In the genomic region with DNA sequence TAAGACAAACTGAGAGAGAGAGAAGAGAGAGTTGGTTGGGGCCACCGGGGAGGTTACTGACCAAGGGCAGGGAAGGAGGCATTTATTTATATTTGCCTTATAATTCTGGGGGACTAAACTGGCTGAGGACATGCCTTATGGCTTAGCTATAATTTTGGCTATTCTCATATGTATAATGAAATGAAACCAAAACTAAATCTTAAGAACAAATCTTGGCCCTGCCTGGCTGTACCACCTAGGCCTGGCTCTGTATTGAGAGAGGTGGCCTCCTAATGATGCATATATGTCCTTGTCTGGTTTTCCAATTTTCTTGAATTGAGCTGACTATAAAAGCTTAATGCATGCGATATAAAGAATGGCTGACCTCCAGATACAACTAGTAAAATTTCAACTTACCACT, we compare ENCODE assay signal across 13 cellular contexts. TPM values are rescaled to one million over a fixed set of nuclear protein-coding genes. Genes with fewer than 3 reads are reported as not detected.
DNase-seq lines count a peak whose midpoint lies in the region; ATAC-seq and TF ChIP-seq lines count a peak whose summit lies in the region.
"Had no signal": no experiment of that assay in that cellular context is flagged by ENCODE, and none has a peak within 500 bp of the region (broad histone marks: within the 10 kb centered on the region; RNA-seq: fewer than 3 reads in every experiment).

No MANE protein-coding gene starts in this region.

- POLR2A ChIA-PET in activated CD8-positive, alpha-beta T cell treated with anti-CD3 and anti-CD28 coated beads, Interleukin-2, amount 10 ng/mL, durations not matched to agents 7 days and 5 days (lab: Charles Lee), result interaction anchor here (0.8 to 2.4 kb wide), 3 partner anchors 122 to 133 kb away, joined by 3 to 8 read pairs (median 6); a partner anchor contains a TSS

- WGBS in hepatocyte (ENCODE audit: low lambda C conversion rate, missing lambda C conversion rate), result 88% methylated on average over 2 of the region's 2 CpGs

- H3K4me1 ChIP-seq in hepatocyte (ENCODE audit: insufficient read depth) (peaks cover 24% of the 10 kb centered on the region), tibial artery (peaks cover 0 to 73% (median 53%) of the 10 kb centered on the region in 4 donors)

- CTCF ChIA-PET in activated CD8-positive, alpha-beta T cell treated with anti-CD3 and anti-CD28 coated beads, Interleukin-2, amount 10 ng/mL, durations not matched to agents 7 days and 5 days (lab: Charles Lee), result interaction anchor here (1.0 to 13.3 kb wide), 8 partner anchors 19 to 181 kb away, joined by 3 to 224 read pairs (median 4); no protein-coding TSS in a partner anchor

- peaks cover 35% of the 10 kb centered on the region for H3K4me1 Mint-ChIP-seq in activated T-cell treated with anti-CD3 and anti-CD28 coated beads, Interleukin-2, amount 50 U/mL, for 72 hours (ENCODE audit: low read depth)
- H3K4me1 Mint-ChIP-seq in activated CD8-positive, alpha-beta T cell treated with anti-CD3 and anti-CD28 coated beads, Interleukin-2, amount 10 ng/mL, durations not matched to agents 7 days and 5 days (ENCODE audit: low read depth), result peaks cover 31% of the 10 kb centered on the region

- H3K4me3 Mint-ChIP-seq in activated T-cell treated with anti-CD3 and anti-CD28 coated beads, Interleukin-2, amount 50 U/mL, for 72 hours, result peak overlapping the region; percentile 40 to 89
- H3K4me3 Mint-ChIP-seq in activated CD8-positive, alpha-beta T cell treated with anti-CD3 and anti-CD28 coated beads, Interleukin-2, amount 10 ng/mL, durations not matched to agents 7 days and 5 days, result peak overlapping the region; percentile 29

- H3K9me2 ChIP-seq in hepatocyte (replicated peaks; ENCODE audit: insufficient read depth), result no peaks in the 10 kb centered on the region

- H2AFZ ChIP-seq in hepatocyte, result no peak overlapping the region

- H3K4me2 ChIP-seq in hepatocyte, result no peak overlapping the region

- no peaks in the 10 kb centered on the region for H4K20me1 ChIP-seq in hepatocyte (ENCODE audit: insufficient read depth, poor library complexity, severe bottlenecking)

- H3K4me3 ChIP-seq in hepatocyte (no peak overlapping the region), tibial artery (no peak overlapping the region)

- H3K27ac Mint-ChIP-seq in activated T-cell treated with anti-CD3 and anti-CD28 coated beads, Interleukin-2, amount 50 U/mL, for 72 hours, result peak overlapping the region; percentile 95
- peak overlapping the region; percentile 1 for H3K27ac Mint-ChIP-seq in activated CD8-positive, alpha-beta T cell treated with anti-CD3 and anti-CD28 coated beads, Interleukin-2, amount 10 ng/mL, durations not matched to agents 7 days and 5 days

- H3K9me3 ChIP-seq in hepatocyte (ENCODE audit: low read depth) (no peaks in the 10 kb centered on the region), tibial artery (no peaks in the 10 kb centered on the region)

- H3K36me3 Mint-ChIP-seq in activated T-cell treated with anti-CD3 and anti-CD28 coated beads, Interleukin-2, amount 50 U/mL, for 72 hours (ENCODE audit: insufficient read depth in 2 of 2), result peaks cover 4 to 7% of the 10 kb centered on the region in 2 donors
- peaks cover 5% of the 10 kb centered on the region for H3K36me3 Mint-ChIP-seq in activated CD8-positive, alpha-beta T cell treated with anti-CD3 and anti-CD28 coated beads, Interleukin-2, amount 10 ng/mL, durations not matched to agents 7 days and 5 days (ENCODE audit: low read depth)

- no peaks in the 10 kb centered on the region for H3K9me3 Mint-ChIP-seq in activated T-cell treated with anti-CD3 and anti-CD28 coated beads, Interleukin-2, amount 50 U/mL, for 72 hours
- no peaks in the 10 kb centered on the region for H3K9me3 Mint-ChIP-seq in activated CD8-positive, alpha-beta T cell treated with anti-CD3 and anti-CD28 coated beads, Interleukin-2, amount 10 ng/mL, durations not matched to agents 7 days and 5 days (ENCODE audit: insufficient read depth)

- ATAC-seq in activated T-cell treated with anti-CD3 and anti-CD28 coated beads, Interleukin-2, amount 50 U/mL, for 72 hours (replicated peaks in 1 of 2), result no peak
- ATAC-seq in activated CD8-positive, alpha-beta T cell treated with anti-CD3 and anti-CD28 coated beads, Interleukin-2, amount 10 ng/mL, durations not matched to agents 7 days and 5 days, result no peak
- no peak for ATAC-seq in HG02798 (IDR thresholded peaks at IDR 0.05; ENCODE audit: poor library complexity, unreplicated experiment)
- ATAC-seq: left ventricle myocardium superior had no signal

- H3K27me3 Mint-ChIP-seq in activated T-cell treated with anti-CD3 and anti-CD28 coated beads, Interleukin-2, amount 50 U/mL, for 72 hours (ENCODE audit: low read depth), result no peaks in the 10 kb centered on the region
- no peaks in the 10 kb centered on the region for H3K27me3 Mint-ChIP-seq in activated CD8-positive, alpha-beta T cell treated with anti-CD3 and anti-CD28 coated beads, Interleukin-2, amount 10 ng/mL, durations not matched to agents 7 days and 5 days (ENCODE audit: low read depth)

- TF ChIP-seq CTCF in hepatocyte (IDR thresholded peaks at IDR 0.05; ENCODE audit: poor library complexity), result no peak
- no peak for TF ChIP-seq CTCF in tibial artery (IDR thresholded peaks at IDR 0.05)

- peak in 1 of 2 donors; percentile 19 for DNase-seq in activated T-cell treated with anti-CD3 and anti-CD28 coated beads, Interleukin-2, amount 50 U/mL, for 72 hours
- DNase-seq in activated T-cell treated with anti-CD3 and anti-CD28 coated beads, Interleukin-2, amount 50 U/mL, for 48 hours, result no peak
- no peak for DNase-seq in activated CD8-positive, alpha-beta T cell treated with anti-CD3 and anti-CD28 coated beads, Interleukin-2, amount 10 ng/mL, durations not matched to agents 7 days and 5 days
- no peak for DNase-seq in hepatocyte (ENCODE audit: low spot score)
- DNase-seq in tibial artery, result no peak
- no peak for DNase-seq in DMS79 treated with DMSO at 0.1 percent for 48 hours (lab: John Stamatoyannopoulos, UW)
- DNase-seq in SKM-1 (lab: John Stamatoyannopoulos, UW; ENCODE audit: unreplicated experiment), result no peak
- DNase-seq: amniotic stem cell, dermis blood vessel endothelial cell, left ventricle myocardium superior, NCI-H1436, NCI-H524 treated with DMSO at 0.1 percent for 48 hours had no signal

- intact Hi-C loops in tibial artery (cut with DNase I; ENCODE audit: low total_unique reads), result no loop called here

- H3K27me3 ChIP-seq in hepatocyte (no peaks in the 10 kb centered on the region), tibial artery (no peaks in the 10 kb centered on the region)

- no peaks in the 10 kb centered on the region for H3K36me3 ChIP-seq in hepatocyte (replicated peaks; ENCODE audit: insufficient read depth, low read depth)
- H3K36me3 ChIP-seq in tibial artery, result peaks cover 0 to 9% (median 0%) of the 10 kb centered on the region in 3 donors

- H3K27ac ChIP-seq in hepatocyte (peak overlapping the region; percentile 15), tibial artery (peak overlapping the region; percentile 99 to 100)

- H3K79me2 ChIP-seq in hepatocyte, result peaks cover 13% of the 10 kb centered on the region

RNA-seq across cellular contexts. Expression of a gene that starts 3.5 kb away (rescaled TPM):
- 100 to 1,000 TPM; 250 to 256 TPM for total RNA-seq in activated T-cell treated with anti-CD3 and anti-CD28 coated beads, Interleukin-2, amount 50 U/mL, for 72 hours
- 100 to 1,000 TPM; 174 to 183 TPM for total RNA-seq in activated CD8-positive, alpha-beta T cell treated with anti-CD3 and anti-CD28 coated beads, Interleukin-2, amount 10 ng/mL, durations not matched to agents 7 days and 5 days
- total RNA-seq in hepatocyte, result 250 and 269 TPM in 2 replicates
- 157 and 161 TPM in 2 replicates for polyA plus RNA-seq in hepatocyte
